ENCODE assay signal across 8 cellular contexts in the genomic region with DNA sequence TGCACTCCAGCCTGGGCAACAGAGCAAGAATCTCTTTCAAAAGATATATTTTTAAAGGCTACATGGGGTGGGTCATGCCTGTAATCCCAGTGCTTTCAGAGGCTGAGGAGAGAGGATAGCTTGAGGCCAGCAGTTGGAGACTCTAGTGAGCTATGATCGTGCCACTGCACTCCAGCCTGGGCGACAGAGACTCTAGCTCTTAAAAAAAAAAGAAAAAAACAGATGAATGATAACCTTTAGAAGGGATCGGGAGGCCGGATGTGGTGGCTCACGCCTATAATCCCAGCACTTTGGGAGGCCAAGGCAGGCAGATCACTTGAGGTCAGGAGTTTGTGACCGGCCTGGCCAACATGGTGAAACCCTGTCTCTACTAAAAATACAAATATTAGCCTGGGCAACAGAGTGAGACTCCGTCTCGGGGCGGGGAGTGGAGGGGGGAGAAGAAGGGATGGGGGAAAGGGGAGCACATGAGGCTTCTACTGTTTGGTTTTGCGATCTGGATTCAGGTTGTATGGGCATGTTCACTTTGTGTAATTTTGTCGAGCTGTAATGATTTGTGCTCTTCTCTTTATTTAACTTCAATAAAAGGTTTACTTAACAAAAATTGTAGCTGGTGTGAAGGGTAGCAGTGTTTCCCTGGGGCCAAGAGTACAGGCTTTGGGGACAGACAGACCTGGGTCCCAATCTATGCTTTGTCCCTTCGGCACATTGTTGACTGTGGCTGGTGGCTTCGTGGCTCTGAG. TPM values are rescaled to one million over a fixed set of nuclear protein-coding genes. Genes with fewer than 3 reads are reported as not detected.
DNase-seq lines count a peak whose midpoint lies in the region; ATAC-seq, FAIRE-seq and TF ChIP-seq lines count a peak whose summit lies in the region.

No MANE protein-coding gene starts in this region.

- peaks cover 24% of the 10 kb centered on the region for H3K36me3 Mint-ChIP-seq in type B pancreatic cell

- peak overlapping the region; percentile 94 for H3K27ac ChIP-seq in cardiac muscle cell
- H3K27ac ChIP-seq in lung (ENCODE audit: low read depth in 1 of 2, low read length in 1 of 2) = peak overlapping the region; percentile 83 to 93

- H3K4me1 ChIP-seq in cardiac muscle cell (ENCODE audit: low read depth) (no peaks in the 10 kb centered on the region), lung (ENCODE audit: control insufficient read depth in 2 of 2, insufficient read depth in 2 of 2, low read length in 2 of 2) (peaks cover 0 to 4% of the 10 kb centered on the region in 2 donors)

- intact Hi-C loops in Right ventricle myocardium inferior (cut with DNase I) = loop anchor here (1.0 kb wide), 2 partner anchors 27 to 177 kb away; a partner anchor contains a TSS

- 66 to 74% methylated on average over 13 of the region's 13 CpGs for WGBS in lung, 2 donors

- H3K9me3 ChIP-seq in cardiac muscle cell (ENCODE audit: low read depth) (no peaks in the 10 kb centered on the region), lung (ENCODE audit: control insufficient read depth in 2 of 2, insufficient read depth in 1 of 2, low read length in 1 of 2) (no peaks in the 10 kb centered on the region)

- H3K4me1 Mint-ChIP-seq in type B pancreatic cell (ENCODE audit: unreplicated experiment) = peaks cover 25% of the 10 kb centered on the region

- no peaks in the 10 kb centered on the region for H3K27me3 Mint-ChIP-seq in type B pancreatic cell

- in situ Hi-C loops in astrocyte of the cerebellum (cut with HindIII; ENCODE audit: low sequenced_read_pairs) = no loop called here

- peaks cover 23% of the 10 kb centered on the region for H3K36me3 ChIP-seq in cardiac muscle cell
- H3K36me3 ChIP-seq in lung (ENCODE audit: control insufficient read depth in 2 of 2, insufficient read depth in 2 of 2, low read length in 2 of 2) = peaks cover 6 to 19% of the 10 kb centered on the region in 2 donors

- no peak for FAIRE-seq in GM12892 (lab: Jason Lieb, UNC)

- H3K4me3 Mint-ChIP-seq in type B pancreatic cell = peak overlapping the region; percentile 100

- ATAC-seq in Right ventricle myocardium inferior = no peak
- no peak for ATAC-seq in lung (ENCODE audit: insufficient read depth, low FRiP score)
- no peak for ATAC-seq in HG03039 (IDR thresholded peaks at IDR 0.05; ENCODE audit: unreplicated experiment)

- no peaks in the 10 kb centered on the region for H3K27me3 ChIP-seq in cardiac muscle cell
- no peaks in the 10 kb centered on the region for H3K27me3 ChIP-seq in lung (ENCODE audit: control insufficient read depth, insufficient read depth)

- H3K4me3 ChIP-seq in cardiac muscle cell = peak overlapping the region; percentile 60
- H3K4me3 ChIP-seq in astrocyte of the cerebellum (ENCODE audit: low read depth, low read length) = peak overlapping the region; percentile 99
- peak overlapping the region; percentile 67 for H3K4me3 ChIP-seq in lung

- no peaks in the 10 kb centered on the region for H3K9me3 Mint-ChIP-seq in type B pancreatic cell

- peak overlapping the region; percentile 97 for H3K27ac Mint-ChIP-seq in type B pancreatic cell

- no peak for TF ChIP-seq POLR2A in GM12892 (IDR thresholded peaks at IDR 0.05; ENCODE audit: low read depth, low read length)

- TF ChIP-seq CTCF in cardiac muscle cell (IDR thresholded peaks at IDR 0.05; ENCODE audit: low read depth, low read length) = no peak
- TF ChIP-seq CTCF in astrocyte of the cerebellum (IDR thresholded peaks at IDR 0.05; ENCODE audit: low read depth, low read length, missing control alignments) = no peak
- TF ChIP-seq CTCF in lung (IDR thresholded peaks at IDR 0.05; ENCODE audit: control extremely low read depth, extremely low read depth) = no peak
- TF ChIP-seq CTCF in type B pancreatic cell (conservative IDR thresholded peaks at IDR 0.05) = no peak

- no peak for DNase-seq in cardiac muscle cell (ENCODE audit: low read depth in 1 of 2, low spot score in 1 of 2)
- no peak for DNase-seq in Right ventricle myocardium inferior (ENCODE audit: missing footprints)
- no peak for DNase-seq in astrocyte of the cerebellum (ENCODE audit: low read depth)
- no peak for DNase-seq in lung (ENCODE audit: low spot score)
- no peak for DNase-seq in type B pancreatic cell (ENCODE audit: extremely low spot score, unreplicated experiment)
- DNase-seq in GM12892 (ENCODE audit: insufficient read length) = no peak
- DNase-seq in activated gamma-delta T cell treated with Interleukin-2 at 50 U/mL for 16 hours = no peak

RNA-seq across cellular contexts. Expression of a gene that starts 1.1 kb away (rescaled TPM):
- total RNA-seq in cardiac muscle cell (101 and 152 TPM in 2 replicates), Right ventricle myocardium inferior (73.6 TPM), lung (10 to 100 TPM; 45.2 to 90.5 TPM), type B pancreatic cell (ENCODE audit: low replicate concordance) (100 and 102 TPM in 2 replicates)
- polyA plus RNA-seq in cardiac muscle cell (87.2 and 126 TPM in 2 replicates), lung (10 to 100 TPM; 83.9 to 95.4 TPM)
- 64.7 TPM for polyA plus RNA-seq in GM12892 (2012; ENCODE audit: missing spikeins)

RNA-seq across cellular contexts. Expression of a gene that starts 27.0 kb away (rescaled TPM):
- total RNA-seq in cardiac muscle cell (4.1 and 8.6 TPM in 2 replicates), Right ventricle myocardium inferior (5.1 TPM), lung (1 to 10 TPM; 4.2 to 9.2 TPM), type B pancreatic cell (ENCODE audit: low replicate concordance) (1.7 and 5.5 TPM in 2 replicates)
- polyA plus RNA-seq in cardiac muscle cell (3.2 and 6.6 TPM in 2 replicates), lung (1 to 10 TPM; 1.0 to 1.1 TPM)
- 3.4 TPM for polyA plus RNA-seq in GM12892 (2012; ENCODE audit: missing spikeins)

RNA-seq across cellular contexts. Expression of a gene that starts 35.4 kb away (rescaled TPM):
- total RNA-seq in cardiac muscle cell (0.57 and 0.70 TPM in 2 replicates), Right ventricle myocardium inferior (19.5 TPM), lung (10 to 100 TPM; 49.5 to 65.8 TPM), type B pancreatic cell (ENCODE audit: low replicate concordance) (7.8 and 10.0 TPM in 2 replicates)
- polyA plus RNA-seq in cardiac muscle cell (not detected in 2 replicates), lung (1 to 10 TPM; 1.3 to 3.4 TPM)
- polyA plus RNA-seq in GM12892 (2012; ENCODE audit: missing spikeins) = 0.89 TPM
